36 cellular contexts compared by ENCODE assay signal in genomic region chr21:40345700-40346099, GRCh38.
"Had no signal": no experiment of that assay in that cellular context is flagged by ENCODE, and none has a peak within 500 bp of the region (broad histone marks: within the 10 kb centered on the region; RNA-seq: fewer than 3 reads in every experiment).

No MANE protein-coding gene starts in this region.

- H3K27ac ChIP-seq: body of pancreas, brain microvascular endothelial cell, breast epithelium, VCaP had no signal

- H3K27me3 ChIP-seq: adrenal gland, body of pancreas, brain microvascular endothelial cell, breast epithelium had no signal

- H3K4me1 Mint-ChIP-seq: activated B cell treated with CpG ODN at 0.5 μM for 24 hours; activated CD4-positive, alpha-beta T cell treated with anti-CD3 and anti-CD28 coated beads, Interleukin-2, amount 10 ng/mL, durations not matched to agents 24 days and 14 days; activated naive CD8-positive, alpha-beta T cell treated with anti-CD3 and anti-CD28 coated beads for 36 hours; activated T-helper 17 cell treated with anti-CD3 and anti-CD28 coated beads, Interleukin-2, amount 50 U/mL, for 72 hours; central memory CD8-positive, alpha-beta T cell had no signal

- DNase-seq: activated B cell treated with CpG ODN at 0.5 μM for 24 hours; activated CD4-positive, alpha-beta memory T cell treated with anti-CD3 and anti-CD28 coated beads for 36 hours; activated CD4-positive, alpha-beta T cell treated with anti-CD3 and anti-CD28 coated beads for 4 hours; activated CD4-positive, alpha-beta T cell treated with anti-CD3 and anti-CD28 coated beads, Interleukin-2, amount 10 ng/mL, durations not matched to agents 24 days and 14 days; activated CD4-positive, alpha-beta T cell treated with anti-CD3 and anti-CD28 coated beads, Interleukin-2, amount 50 U/mL, for 1 hour; activated CD4-positive, alpha-beta T cell treated with anti-CD3 and anti-CD28 coated beads, Interleukin-2, amount 50 U/mL, for 4 hours; activated CD4-positive, CD25-positive, alpha-beta regulatory T cell treated with anti-CD3 and anti-CD28 coated beads, Interleukin-2, amount 50 U/mL, for 72 hours; activated CD8-positive, alpha-beta memory T cell treated with anti-CD3 and anti-CD28 coated beads, Interleukin-2, amount 50 U/mL, for 4 hours; activated CD8-positive, alpha-beta T cell treated with anti-CD3 and anti-CD28 coated beads for 36 hours; activated effector memory CD4-positive, alpha-beta T cell treated with anti-CD3 and anti-CD28 coated beads, Interleukin-2, amount 50 U/mL, for 16 hours; activated gamma-delta T cell treated with Interleukin-2 at 50 U/mL for 16 hours; activated naive CD4-positive, alpha-beta T cell; activated naive CD4-positive, alpha-beta T cell treated with anti-CD3 and anti-CD28 coated beads for 36 hours; activated naive CD4-positive, alpha-beta T cell treated with anti-CD3 and anti-CD28 coated beads, Interleukin-2, amount 50 U/mL, for 16 hours; activated naive CD8-positive, alpha-beta T cell treated with anti-CD3 and anti-CD28 coated beads for 36 hours; activated T-cell treated with anti-CD3 and anti-CD28 coated beads for 4 hours; activated T-cell treated with anti-CD3 and anti-CD28 coated beads, Interleukin-2, amount 50 U/mL, for 1 hour; activated T-cell treated with anti-CD3 and anti-CD28 coated beads, Interleukin-2, amount 50 U/mL, for 4 hours; activated T-cell treated with anti-CD3 and anti-CD28 coated beads, Interleukin-2, amount 50 U/mL, for 72 hours; adrenal gland; amniotic stem cell; aorta; body of pancreas; brain microvascular endothelial cell; cerebellar nuclear complex; T-helper 1 cell; T-helper 2 cell; T-helper 9 cell had no signal

- H3K9me3 Mint-ChIP-seq: activated CD4-positive, alpha-beta T cell treated with anti-CD3 and anti-CD28 coated beads, Interleukin-2, amount 10 ng/mL, durations not matched to agents 24 days and 14 days; activated naive CD4-positive, alpha-beta T cell treated with anti-CD3 and anti-CD28 coated beads for 36 hours; activated naive CD8-positive, alpha-beta T cell treated with anti-CD3 and anti-CD28 coated beads for 36 hours; activated T-helper 1 cell treated with anti-CD3 and anti-CD28 coated beads, Interleukin-12 subunit alpha, Interleukin-12 subunit beta, Interleukin-2, Interleukin-4 antibody, amounts not matched to agents 30 ng/mL and 10 ng/mL and 1 ng/mL, durations not matched to agents 14 hours and 24 hours and 36 hours; T-helper 1 cell treated with Interleukin-12 subunit alpha and Interleukin-12 subunit beta and Interleukin-4 antibody, amounts not matched to agents 30 μg/mL and 1 μg/mL, for 36 hours had no signal

- H3K27ac Mint-ChIP-seq: activated B cell treated with CpG ODN at 0.5 μM for 24 hours; activated CD4-positive, alpha-beta memory T cell treated with anti-CD3 and anti-CD28 coated beads for 36 hours; activated CD4-positive, alpha-beta T cell treated with anti-CD3 and anti-CD28 coated beads, Interleukin-2, amount 10 ng/mL, durations not matched to agents 24 days and 14 days; activated CD8-positive, alpha-beta T cell treated with anti-CD3 and anti-CD28 coated beads for 36 hours; activated naive CD4-positive, alpha-beta T cell treated with anti-CD3 and anti-CD28 coated beads for 36 hours; activated naive CD4-positive, alpha-beta T cell treated with anti-CD3 and anti-CD28 coated beads, Interleukin-2, amount 50 U/mL, for 72 hours; activated naive CD8-positive, alpha-beta T cell treated with anti-CD3 and anti-CD28 coated beads for 36 hours; activated T-cell treated with anti-CD3 and anti-CD28 coated beads, Interleukin-2, amount 50 U/mL, for 72 hours; activated T-helper 1 cell treated with anti-CD3 and anti-CD28 coated beads, Interleukin-12 subunit alpha, Interleukin-12 subunit beta, Interleukin-2, Interleukin-4 antibody, amounts not matched to agents 30 ng/mL and 10 ng/mL and 1 ng/mL, durations not matched to agents 14 hours and 24 hours and 36 hours; activated T-helper 17 cell treated with anti-CD3 and anti-CD28 coated beads, Interleukin-2, amount 50 U/mL, for 72 hours; T-helper 1 cell treated with Interleukin-12 subunit alpha and Interleukin-12 subunit beta and Interleukin-4 antibody, amounts not matched to agents 30 μg/mL and 1 μg/mL, for 36 hours; T-helper 2 cell treated with Interferon-gamma antibody and Interleukin-4, amounts not matched to agents 5 μg/mL and 100 μg/mL, for 36 hours had no signal

- H3K36me3 ChIP-seq: adrenal gland, brain microvascular endothelial cell, breast epithelium had no signal

- H3K36me3 Mint-ChIP-seq: activated CD4-positive, alpha-beta memory T cell treated with anti-CD3 and anti-CD28 coated beads for 36 hours; activated naive CD4-positive, alpha-beta T cell treated with anti-CD3 and anti-CD28 coated beads, Interleukin-2, amount 50 U/mL, for 72 hours; activated naive CD8-positive, alpha-beta T cell treated with anti-CD3 and anti-CD28 coated beads for 36 hours had no signal

- H3K27me3 Mint-ChIP-seq: activated B cell treated with CpG ODN at 0.5 μM for 24 hours; activated CD4-positive, alpha-beta memory T cell treated with anti-CD3 and anti-CD28 coated beads for 36 hours; activated CD4-positive, alpha-beta T cell treated with anti-CD3 and anti-CD28 coated beads, Interleukin-2, amount 10 ng/mL, durations not matched to agents 24 days and 14 days; activated CD8-positive, alpha-beta T cell treated with anti-CD3 and anti-CD28 coated beads for 36 hours; activated T-helper 17 cell treated with anti-CD3 and anti-CD28 coated beads, Interleukin-2, amount 50 U/mL, for 72 hours; central memory CD8-positive, alpha-beta T cell had no signal

- ATAC-seq: activated CD8-positive, alpha-beta T cell treated with anti-CD3 and anti-CD28 coated beads for 36 hours; activated naive CD4-positive, alpha-beta T cell treated with anti-CD3 and anti-CD28 coated beads, Interleukin-2, amount 50 U/mL, for 72 hours; activated T-cell treated with anti-CD3 and anti-CD28 coated beads, Interleukin-2, amount 50 U/mL, for 4 hours; activated T-cell treated with anti-CD3 and anti-CD28 coated beads, Interleukin-2, amount 50 U/mL, for 72 hours; activated T-helper 17 cell treated with anti-CD3 and anti-CD28 coated beads, Interleukin-2, amount 50 U/mL, for 72 hours; body of pancreas had no signal

- H3K4me3 Mint-ChIP-seq: activated B cell treated with CpG ODN at 0.5 μM for 24 hours; activated CD4-positive, alpha-beta memory T cell treated with anti-CD3 and anti-CD28 coated beads for 36 hours; activated CD4-positive, alpha-beta T cell treated with anti-CD3 and anti-CD28 coated beads, Interleukin-2, amount 10 ng/mL, durations not matched to agents 24 days and 14 days; activated CD8-positive, alpha-beta T cell treated with anti-CD3 and anti-CD28 coated beads for 36 hours; activated naive CD4-positive, alpha-beta T cell treated with anti-CD3 and anti-CD28 coated beads for 36 hours; activated naive CD8-positive, alpha-beta T cell treated with anti-CD3 and anti-CD28 coated beads for 36 hours; activated T-cell treated with anti-CD3 and anti-CD28 coated beads, Interleukin-2, amount 50 U/mL, for 4 hours; activated T-cell treated with anti-CD3 and anti-CD28 coated beads, Interleukin-2, amount 50 U/mL, for 72 hours; activated T-helper 1 cell treated with anti-CD3 and anti-CD28 coated beads, Interleukin-12 subunit alpha, Interleukin-12 subunit beta, Interleukin-2, Interleukin-4 antibody, amounts not matched to agents 30 ng/mL and 10 ng/mL and 1 ng/mL, durations not matched to agents 14 hours and 24 hours and 36 hours; activated T-helper 17 cell treated with anti-CD3 and anti-CD28 coated beads, Interleukin-2, amount 50 U/mL, for 72 hours; central memory CD8-positive, alpha-beta T cell; T-helper 1 cell treated with Interleukin-12 subunit alpha and Interleukin-12 subunit beta and Interleukin-4 antibody, amounts not matched to agents 30 μg/mL and 1 μg/mL, for 36 hours; T-helper 2 cell treated with Interferon-gamma antibody and Interleukin-4, amounts not matched to agents 5 μg/mL and 100 μg/mL, for 36 hours had no signal

- H3K4me3 ChIP-seq: adrenal gland, body of pancreas, breast epithelium had no signal

- H3K9me3 ChIP-seq: adrenal gland, body of pancreas, breast epithelium had no signal

- H3K4me1 ChIP-seq: body of pancreas, breast epithelium had no signal
